2 cellular contexts compared by ENCODE assay signal in genomic region chrX:55206152-55206941, GRCh38.
TF ChIP-seq lines count a peak whose summit lies in the region.

No MANE protein-coding gene starts in this region.

TF ChIP-seq in IMR-90, 13 proteins besides CTCF, POLR2A, EP300 and RAD21:
- no peak for TF ChIP-seq RFX5 (IDR thresholded peaks at IDR 0.05; ENCODE audit: low read depth, low read length)
- no peak for TF ChIP-seq USF2 (IDR thresholded peaks at IDR 0.05; ENCODE audit: low read depth, low read length)
- TF ChIP-seq CHD1 (IDR thresholded peaks at IDR 0.05; ENCODE audit: low read depth, low read length) = no peak
- peak; percentile 61 for TF ChIP-seq MAFK (IDR thresholded peaks at IDR 0.05; ENCODE audit: low read depth, low read length)
- TF ChIP-seq NFE2L2 (IDR thresholded peaks at IDR 0.05; ENCODE audit: low read depth, low read length) = peak; percentile 56
- TF ChIP-seq BHLHE40 (IDR thresholded peaks at IDR 0.05; ENCODE audit: low read depth, low read length) = no peak
- TF ChIP-seq MAZ (IDR thresholded peaks at IDR 0.05; ENCODE audit: borderline replicate concordance, low read depth, low read length) = no peak
- TF ChIP-seq CEBPB (IDR thresholded peaks at IDR 0.05; ENCODE audit: low read depth, low read length) = no peak
- no peak for TF ChIP-seq RCOR1 (IDR thresholded peaks at IDR 0.05; ENCODE audit: insufficient replicate concordance, low read length)
- TF ChIP-seq MXI1 (IDR thresholded peaks at IDR 0.05; ENCODE audit: borderline replicate concordance, low read depth, low read length) = no peak
- TF ChIP-seq SMC3 (IDR thresholded peaks at IDR 0.05; ENCODE audit: low read depth, low read length) = no peak
- no peak for TF ChIP-seq FOS (IDR thresholded peaks at IDR 0.05; ENCODE audit: low read depth, low read length)
- TF ChIP-seq ELK1 (IDR thresholded peaks at IDR 0.05; ENCODE audit: borderline replicate concordance, low read depth, low read length) = no peak
TF ChIP-seq in IMR-90: peak in this region for 2.

TF ChIP-seq in K562, 482 proteins besides CTCF, POLR2A, EP300 and RAD21 (continues in another document):
- TF ChIP-seq ZFPM2 (CRISPR knock-in tag; IDR thresholded peaks at IDR 0.05) = no peak
- no peak for TF ChIP-seq HES1 (IDR thresholded peaks at IDR 0.05; ENCODE audit: low read depth)
- no peak for TF ChIP-seq MYNN (IDR thresholded peaks at IDR 0.05)
- no peak for TF ChIP-seq MYNN (CRISPR knock-in tag; IDR thresholded peaks at IDR 0.05)
- TF ChIP-seq ELF4 (CRISPR knock-in tag; IDR thresholded peaks at IDR 0.05) = no peak
- TF ChIP-seq MTF1 (CRISPR knock-in tag; IDR thresholded peaks at IDR 0.05; ENCODE audit: borderline replicate concordance) = no peak
- TF ChIP-seq VEZF1 (CRISPR knock-in tag; IDR thresholded peaks at IDR 0.05) = no peak
- no peak for TF ChIP-seq FOXJ2 (tag; IDR thresholded peaks at IDR 0.05)
- no peak for TF ChIP-seq ZBTB33 (CRISPR knock-in tag; IDR thresholded peaks at IDR 0.05)
- TF ChIP-seq HOMEZ (CRISPR knock-in tag; IDR thresholded peaks at IDR 0.05) = no peak
- no peak for TF ChIP-seq NFRKB (IDR thresholded peaks at IDR 0.05; ENCODE audit: low read depth)
- no peak for TF ChIP-seq RBFOX2 (IDR thresholded peaks at IDR 0.05; ENCODE audit: low read depth, low read length)
- TF ChIP-seq DLX4 (CRISPR knock-in tag; IDR thresholded peaks at IDR 0.05) = no peak
- no peak for TF ChIP-seq FOXK2 (conservative IDR thresholded peaks at IDR 0.05 in 1 of 2, IDR thresholded peaks at IDR 0.05 in 1 of 2; ENCODE audit: low read depth in 2 of 2)
- TF ChIP-seq NFE2L1 (tag; IDR thresholded peaks at IDR 0.05; ENCODE audit: borderline replicate concordance, low read depth) = peak; percentile 70
- no peak for TF ChIP-seq CBFA2T2 (conservative IDR thresholded peaks at IDR 0.05)
- TF ChIP-seq FOXO4 (CRISPR knock-in tag; IDR thresholded peaks at IDR 0.05) = no peak
- no peak for TF ChIP-seq TCF7 (IDR thresholded peaks at IDR 0.05; ENCODE audit: borderline replicate concordance)
- no peak for TF ChIP-seq UBTF (IDR thresholded peaks at IDR 0.05; ENCODE audit: borderline replicate concordance in 1 of 2, low read depth in 2 of 2, low read length in 2 of 2)
- TF ChIP-seq KLF6 (CRISPR knock-in tag; IDR thresholded peaks at IDR 0.05; ENCODE audit: borderline replicate concordance) = no peak
- no peak for TF ChIP-seq FOSL1 (tag; conservative IDR thresholded peaks at IDR 0.05)
- TF ChIP-seq NFE2 (IDR thresholded peaks at IDR 0.05; ENCODE audit: low read depth) = peak; percentile 77
- peak; percentile 86 for TF ChIP-seq MAFF (IDR thresholded peaks at IDR 0.05; ENCODE audit: low read length)
- TF ChIP-seq RHOXF2B (CRISPR knock-in tag; conservative IDR thresholded peaks at IDR 0.05) = no peak
- TF ChIP-seq NR2F6 (CRISPR knock-in tag; IDR thresholded peaks at IDR 0.05) = no peak
- no peak for TF ChIP-seq NEUROD1 (IDR thresholded peaks at IDR 0.05; ENCODE audit: borderline replicate concordance, low read depth, low read length, partially characterized antibody)
- TF ChIP-seq HMBOX1 (IDR thresholded peaks at IDR 0.05) = no peak
- no peak for TF ChIP-seq SNIP1 (IDR thresholded peaks at IDR 0.05; ENCODE audit: low read depth)
- no peak for TF ChIP-seq CHD7 (IDR thresholded peaks at IDR 0.05; ENCODE audit: low read depth, low read length)
- TF ChIP-seq KDM2B (CRISPR knock-in tag; IDR thresholded peaks at IDR 0.05) = no peak
- TF ChIP-seq EP400 (IDR thresholded peaks at IDR 0.05) = no peak
